Comparison of ENCODE assay signal across 23 cellular contexts in the genomic region with DNA sequence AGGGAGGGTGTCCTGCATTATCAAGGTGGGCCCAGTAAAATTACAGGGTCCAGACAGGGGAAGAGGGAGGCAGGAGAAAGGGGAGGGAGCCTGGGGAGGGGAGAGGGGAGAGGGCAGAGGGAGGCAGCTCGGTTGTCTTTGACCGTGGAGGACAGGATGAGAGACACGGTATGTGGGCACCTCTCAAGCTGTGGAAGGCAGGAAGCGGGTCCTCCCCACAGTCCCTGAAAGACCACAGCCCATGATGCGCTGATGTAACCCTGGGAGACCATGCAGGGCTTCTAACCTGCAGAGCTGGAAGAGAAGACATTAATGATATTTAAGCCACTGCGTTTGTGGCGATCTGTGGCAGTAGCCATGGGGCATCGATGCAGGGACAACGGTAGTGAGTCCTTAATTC. TPM values are rescaled to one million over a fixed set of nuclear protein-coding genes. Genes with fewer than 3 reads are reported as not detected.
"Had no signal": no experiment of that assay in that cellular context is flagged by ENCODE, and none has a peak within 500 bp of the region (broad histone marks: within the 10 kb centered on the region; RNA-seq: fewer than 3 reads in every experiment).

No MANE protein-coding gene starts in this region.

- H3K27ac Mint-ChIP-seq: IgD-negative memory B cell had no signal

- H3K36me3 Mint-ChIP-seq: IgD-negative memory B cell had no signal

- H3K4me3 ChIP-seq: MG63 had no signal

- H3K9me3 ChIP-seq: MG63, SK-N-SH had no signal

- H3K9ac ChIP-seq: SK-N-SH had no signal

- H3K27ac ChIP-seq: HL-60 had no signal

- H3K36me3 ChIP-seq: MG63 had no signal

- H3K4me1 Mint-ChIP-seq: IgD-negative memory B cell had no signal

- H3K4me2 ChIP-seq: SK-N-SH had no signal

- H3K27me3 ChIP-seq: MG63 had no signal

- DNase-seq: KBM-7, MG63, NCI-H1092, NCI-H1105 treated with DMSO at 0.1 percent for 48 hours, NCI-H1417 treated with DMSO at 0.1 percent for 48 hours, NCI-H146, NCI-H187, NCI-H2029, NCI-H2081 treated with DMSO at 0.1 percent for 48 hours, NCI-H2171, NCI-H226, NCI-H446, NCI-H510A, NCI-H524 treated with DMSO at 0.1 percent for 48 hours, NCI-H69, NCI-H774, Right ventricle myocardium superior, RPMI8226, SK-N-SH, SW 1271 had no signal

- H3K9me2 ChIP-seq: SK-N-SH had no signal

RNA-seq across cellular contexts. Expression of gene MNX1, which starts 27.2 kb away (rescaled TPM):
- total RNA-seq: LHCN-M2, Right ventricle myocardium superior had no signal
